8 cellular contexts compared by ENCODE assay signal in genomic region chr17:81833160-81833920, GRCh38. TPM values are rescaled to one million over a fixed set of nuclear protein-coding genes. Genes with fewer than 3 reads are reported as not detected.
DNase-seq lines count a peak whose midpoint lies in the region; ATAC-seq and TF ChIP-seq lines count a peak whose summit lies in the region.

Gene MCRIP1 (minus strand): TSS chr17:81833291. CDS start chr17:81824506, 8,785 bp downstream.

- TF ChIP-seq CTCF in Calu3 (IDR thresholded peaks at IDR 0.05; ENCODE audit: unreplicated experiment) = no peak
- no peak for TF ChIP-seq CTCF in PC-3 (conservative IDR thresholded peaks at IDR 0.05; ENCODE audit: low read depth, low read length)
- TF ChIP-seq CTCF in epithelial cell of proximal tubule (conservative IDR thresholded peaks at IDR 0.05; ENCODE audit: low read depth, low read length) = no peak

- ATAC-seq in GM21528 (IDR thresholded peaks at IDR 0.05; ENCODE audit: low FRiP score, unreplicated experiment) (peak; percentile 59), PC-3 (peak; percentile 79)

- no peaks in the 10 kb centered on the region for H3K9me3 ChIP-seq in PC-3 (ENCODE audit: low read length)

- no peaks in the 10 kb centered on the region for H4K20me1 ChIP-seq in PC-3 (ENCODE audit: low read length)

- peaks cover 19% of the 10 kb centered on the region; the same call in 1 of the 2 replicates for H3K79me2 ChIP-seq in PC-3 (ENCODE audit: low read length)

- intact Hi-C loops in Calu3 (cut with micrococcal nuclease; ENCODE audit: unreplicated experiment) (no loop called here), PC-3 (cut with micrococcal nuclease) (no loop called here)

- H3K27ac Mint-ChIP-seq in Calu3 (ENCODE audit: unreplicated experiment) = peak within 1 kb of the TSS; percentile 79

- TSS peak; percentile 78 for BruUV-seq in Calu3 (replicated peaks; lab: Mats Ljungman, UMichigan)
- BruUV-seq in PC-3 (replicated peaks; lab: Mats Ljungman, UMichigan) = TSS peak; percentile 73

- H3K4me3 ChIP-seq in Jurkat, Clone E6-1 (ENCODE audit: low read length) = peak within 1 kb of the TSS; percentile 84
- H3K4me3 ChIP-seq in PC-3 (ENCODE audit: low read length) (peak within 1 kb of the TSS; percentile 83), epithelial cell of proximal tubule (ENCODE audit: low read depth, low read length) (peak within 1 kb of the TSS; percentile 89)

- peak within 1 kb of the TSS; percentile 89 for H2AFZ ChIP-seq in PC-3 (ENCODE audit: low read length)

- peak; percentile 98 for DNase-seq in Calu3
- DNase-seq in Jurkat, Clone E6-1 (ENCODE audit: low read depth, low spot score) = peak; percentile 79
- DNase-seq in PC-3 = peak; percentile 96
- peak; percentile 98 for DNase-seq in activated T-cell treated with anti-CD3 and anti-CD28 coated beads for 48 hours (ENCODE audit: low read depth)
- DNase-seq in epithelial cell of proximal tubule (ENCODE audit: low read depth) = no peak
- peak; percentile 95 for DNase-seq in mucosa of gallbladder (ENCODE audit: low spot score)
- DNase-seq in stimulated activated CD8-positive, alpha-beta memory T cell treated with anti-CD3 and anti-CD28 coated beads, Interleukin-4, amount 100 ng/mL, for 24 hours (ENCODE audit: low read depth) = peak; percentile 94

- peak within 1 kb of the TSS; percentile 99 for H3K4me2 ChIP-seq in PC-3 (ENCODE audit: low read length)

- H3K27me3 ChIP-seq in PC-3 (ENCODE audit: low read length) = no peaks in the 10 kb centered on the region

- no peaks in the 10 kb centered on the region for H3K9me2 ChIP-seq in PC-3 (replicated peaks; ENCODE audit: low read length)

- H3K9me3 Mint-ChIP-seq in Calu3 (ENCODE audit: low read depth, unreplicated experiment) = no peaks in the 10 kb centered on the region

- H3K4me1 ChIP-seq in PC-3 (ENCODE audit: insufficient read depth, low read length) = peaks cover 21% of the 10 kb centered on the region

- H3K36me3 ChIP-seq in PC-3 (ENCODE audit: low read depth, low read length) = no peaks in the 10 kb centered on the region

- POLR2A ChIA-PET in PC-3 (lab: Charles Lee; ENCODE audit: unreplicated experiment) = interaction anchor here (0.6 kb wide), 1 partner anchor 166 kb away, joined by 3 read pairs; no protein-coding TSS in a partner anchor

- peak within 1 kb of the TSS; percentile 81 for H3K27ac ChIP-seq in PC-3 (ENCODE audit: low read length)

- H3K27me3 Mint-ChIP-seq in Calu3 (ENCODE audit: unreplicated experiment) = no peaks in the 10 kb centered on the region

- no peaks in the 10 kb centered on the region for H3F3A ChIP-seq in PC-3 (ENCODE audit: low read length, unreplicated experiment)

- H3K36me3 Mint-ChIP-seq in Calu3 (ENCODE audit: insufficient read depth, unreplicated experiment) = peaks cover 43% of the 10 kb centered on the region

- H3K4me1 Mint-ChIP-seq in Calu3 (ENCODE audit: low read depth, unreplicated experiment) = peaks cover 15% of the 10 kb centered on the region

- CTCF ChIA-PET in Calu3 (lab: Charles Lee) (interaction anchor here (0.8 to 1.3 kb wide), 2 partner anchors 18 to 95 kb away, joined by 3 to 4 read pairs; no protein-coding TSS in a partner anchor), PC-3 (lab: Charles Lee) (no interaction called here)

- H3K4me3 Mint-ChIP-seq in Calu3 (ENCODE audit: low read depth, unreplicated experiment) = peak within 1 kb of the TSS; percentile 79

- peak within 1 kb of the TSS; percentile 98 for H3K9ac ChIP-seq in PC-3 (ENCODE audit: low read length)

RNA-seq across cellular contexts. Expression of gene MCRIP1, which starts in this region (rescaled TPM):
- total RNA-seq in Calu3 (2022) (37.3 and 38.5 TPM in 2 replicates), PC-3 (2014; rRNA removed) (73.4 and 90.9 TPM in 2 replicates), epithelial cell of proximal tubule (111 and 153 TPM in 2 replicates), mucosa of gallbladder (85.3 TPM)
- polyA plus RNA-seq in Jurkat, Clone E6-1 (2012; ENCODE audit: insufficient read depth, insufficient read length) = 94.1 TPM
